In the genomic region with DNA sequence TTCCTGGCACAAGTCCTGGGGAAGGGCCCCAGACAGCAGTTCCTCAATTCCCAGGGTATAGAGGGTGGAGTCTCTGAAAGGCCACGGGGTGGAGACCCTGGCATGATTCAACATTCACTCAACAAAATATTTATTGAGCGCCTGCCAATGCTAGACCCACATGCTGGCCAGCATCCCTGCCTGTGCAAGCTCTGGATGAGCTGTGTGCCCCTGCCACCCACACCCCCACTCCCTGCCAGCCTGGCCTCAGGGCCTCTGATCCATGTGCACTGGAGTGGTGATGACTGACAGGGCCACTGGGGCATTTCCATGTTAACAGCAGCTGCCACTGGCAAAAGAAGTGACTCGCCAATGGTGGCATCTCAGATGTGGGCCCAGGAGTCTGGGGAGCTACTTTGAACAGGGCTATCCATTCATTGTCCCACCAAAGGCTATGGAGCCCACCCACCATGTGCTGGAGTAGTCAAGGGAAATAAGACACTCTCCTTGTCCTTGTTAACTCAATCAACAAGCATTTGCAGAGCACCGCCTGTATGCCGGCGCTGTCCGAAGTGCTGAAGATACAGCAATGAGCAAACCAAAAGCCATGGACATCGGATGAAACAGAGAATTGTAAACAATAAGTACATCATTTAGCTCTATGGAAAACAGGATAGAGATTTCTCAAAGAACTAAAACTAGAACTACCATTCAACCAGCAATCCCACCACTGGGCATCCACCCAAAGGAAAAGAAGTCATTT, we compare ENCODE assay signal across 18 cellular contexts. TPM values are rescaled to one million over a fixed set of nuclear protein-coding genes. Genes with fewer than 3 reads are reported as not detected.
DNase-seq lines count a peak whose midpoint lies in the region; ATAC-seq and TF ChIP-seq lines count a peak whose summit lies in the region.
"Had no signal": no experiment of that assay in that cellular context is flagged by ENCODE, and none has a peak within 500 bp of the region (broad histone marks: within the 10 kb centered on the region; RNA-seq: fewer than 3 reads in every experiment).

No MANE protein-coding gene starts in this region.

- no peak for TF ChIP-seq RAD21 in Ishikawa (IDR thresholded peaks at IDR 0.05; ENCODE audit: low read depth)

- H3K36me3 ChIP-seq in DND-41 (ENCODE audit: insufficient read depth, low read length), result no peaks in the 10 kb centered on the region
- H3K36me3 ChIP-seq: BLaER1 had no signal

- peaks cover 25% of the 10 kb centered on the region for H3K27me3 ChIP-seq in DND-41 (ENCODE audit: insufficient read depth, low read length, poor library complexity)

- ATAC-seq in DND-41 (ENCODE audit: insufficient read depth, low read depth) (no peak), HG03460 (IDR thresholded peaks at IDR 0.05; ENCODE audit: unreplicated experiment) (no peak)
- ATAC-seq: HCT116 had no signal

- POLR2A ChIA-PET in activated CD4-positive, alpha-beta memory T cell treated with anti-CD3 and anti-CD28 coated beads for 36 hours (lab: Charles Lee), result no interaction called here

- DNase-seq in DND-41 (peak; percentile 31), kidney tubule cell (ENCODE audit: low spot score) (peak; percentile 91), SHP77 (lab: John Stamatoyannopoulos, UW) (no peak)
- DNase-seq in activated CD4-positive, alpha-beta memory T cell treated with anti-CD3 and anti-CD28 coated beads for 36 hours, result peak; percentile 46
- DNase-seq in effector CD8-positive, alpha-beta T cell (lab: John Stamatoyannopoulos, UW), result no peak
- DNase-seq: KG1; NCI-H187; NCI-H510A; stimulated activated CD4-positive, alpha-beta T cell treated with anti-CD3 and anti-CD28 coated beads, Interleukin-12 subunit alpha, Interleukin-12 subunit beta, amount 100 ng/mL, for 4 hours had no signal

- no peaks in the 10 kb centered on the region for H3K79me2 ChIP-seq in DND-41 (ENCODE audit: insufficient read depth, low read length)

- intact Hi-C loops in activated CD4-positive, alpha-beta memory T cell treated with anti-CD3 and anti-CD28 coated beads for 36 hours (cut with micrococcal nuclease), result loop anchor here (10.0 kb wide), 1 partner anchor 196 kb away; no protein-coding TSS in a partner anchor

- H3K27ac ChIP-seq in DND-41 (ENCODE audit: low read length), result no peak overlapping the region
- H3K27ac ChIP-seq: BLaER1, PC-9 had no signal

- H3K4me3 ChIP-seq in DND-41 (ENCODE audit: low read depth in 1 of 2, low read length in 2 of 2), result no peak overlapping the region
- H3K4me3 ChIP-seq: BLaER1, PC-9 had no signal

- H3K9me3 Mint-ChIP-seq in activated CD4-positive, alpha-beta memory T cell treated with anti-CD3 and anti-CD28 coated beads for 36 hours, result peaks cover 8% of the 10 kb centered on the region
- H3K9me3 Mint-ChIP-seq: central memory CD8-positive, alpha-beta T cell had no signal

- H4K20me1 ChIP-seq in DND-41 (ENCODE audit: insufficient read depth, low read length), result no peaks in the 10 kb centered on the region
- H4K20me1 ChIP-seq: BLaER1 had no signal

- no peak overlapping the region for H3K9ac ChIP-seq in DND-41 (ENCODE audit: low read depth, low read length)
- H3K9ac ChIP-seq: BLaER1 had no signal

- H2AFZ ChIP-seq in DND-41 (ENCODE audit: low read depth, low read length), result no peak overlapping the region
- H2AFZ ChIP-seq: PC-9 had no signal

- H3K4me1 ChIP-seq in DND-41 (ENCODE audit: insufficient read depth, low read length), result no peaks in the 10 kb centered on the region

- no peaks in the 10 kb centered on the region for H3K9me3 ChIP-seq in DND-41 (ENCODE audit: insufficient read depth, low read length, severe bottlenecking)

- no peak overlapping the region for H3K4me3 Mint-ChIP-seq in activated CD4-positive, alpha-beta memory T cell treated with anti-CD3 and anti-CD28 coated beads for 36 hours
- H3K4me3 Mint-ChIP-seq: activated naive CD8-positive, alpha-beta T cell; central memory CD8-positive, alpha-beta T cell; stimulated activated naive CD8-positive, alpha-beta T cell treated with anti-CD3 and anti-CD28 coated beads, Interleukin-15, Interleukin-2, amounts not matched to agents 100 ng/mL and 50 ng/mL, for 24 hours had no signal

- no peaks in the 10 kb centered on the region for H3K36me3 Mint-ChIP-seq in activated CD4-positive, alpha-beta memory T cell treated with anti-CD3 and anti-CD28 coated beads for 36 hours
- H3K36me3 Mint-ChIP-seq: activated naive CD8-positive, alpha-beta T cell had no signal

- no peak overlapping the region for H3K27ac Mint-ChIP-seq in activated CD4-positive, alpha-beta memory T cell treated with anti-CD3 and anti-CD28 coated beads for 36 hours
- H3K27ac Mint-ChIP-seq: activated naive CD8-positive, alpha-beta T cell; stimulated activated naive CD8-positive, alpha-beta T cell treated with anti-CD3 and anti-CD28 coated beads, Interleukin-15, Interleukin-2, amounts not matched to agents 100 ng/mL and 50 ng/mL, for 24 hours had no signal

- TF ChIP-seq EP300 in Ishikawa (IDR thresholded peaks at IDR 0.05; ENCODE audit: borderline replicate concordance), result no peak

- CTCF ChIA-PET in activated CD4-positive, alpha-beta memory T cell treated with anti-CD3 and anti-CD28 coated beads for 36 hours (lab: Charles Lee), result interaction anchor here (1.3 kb wide), 1 partner anchor 22 kb away, joined by 3 read pairs; no protein-coding TSS in a partner anchor

- peaks cover 11% of the 10 kb centered on the region for H3K27me3 Mint-ChIP-seq in activated CD4-positive, alpha-beta memory T cell treated with anti-CD3 and anti-CD28 coated beads for 36 hours

- no peak for TF ChIP-seq CTCF in DND-41 (IDR thresholded peaks at IDR 0.05; ENCODE audit: borderline replicate concordance, extremely low read depth, low read length, poor library complexity, severe bottlenecking)

- peaks cover 5% of the 10 kb centered on the region for H3K4me1 Mint-ChIP-seq in activated CD4-positive, alpha-beta memory T cell treated with anti-CD3 and anti-CD28 coated beads for 36 hours (ENCODE audit: low read depth)

- no peak overlapping the region for H3K4me2 ChIP-seq in DND-41 (ENCODE audit: insufficient read depth, low read length)
- H3K4me2 ChIP-seq: BLaER1, PC-9 had no signal

TF ChIP-seq in Ishikawa, 13 proteins besides CTCF, POLR2A, EP300 and RAD21:
- TF ChIP-seq, protein P1, sequence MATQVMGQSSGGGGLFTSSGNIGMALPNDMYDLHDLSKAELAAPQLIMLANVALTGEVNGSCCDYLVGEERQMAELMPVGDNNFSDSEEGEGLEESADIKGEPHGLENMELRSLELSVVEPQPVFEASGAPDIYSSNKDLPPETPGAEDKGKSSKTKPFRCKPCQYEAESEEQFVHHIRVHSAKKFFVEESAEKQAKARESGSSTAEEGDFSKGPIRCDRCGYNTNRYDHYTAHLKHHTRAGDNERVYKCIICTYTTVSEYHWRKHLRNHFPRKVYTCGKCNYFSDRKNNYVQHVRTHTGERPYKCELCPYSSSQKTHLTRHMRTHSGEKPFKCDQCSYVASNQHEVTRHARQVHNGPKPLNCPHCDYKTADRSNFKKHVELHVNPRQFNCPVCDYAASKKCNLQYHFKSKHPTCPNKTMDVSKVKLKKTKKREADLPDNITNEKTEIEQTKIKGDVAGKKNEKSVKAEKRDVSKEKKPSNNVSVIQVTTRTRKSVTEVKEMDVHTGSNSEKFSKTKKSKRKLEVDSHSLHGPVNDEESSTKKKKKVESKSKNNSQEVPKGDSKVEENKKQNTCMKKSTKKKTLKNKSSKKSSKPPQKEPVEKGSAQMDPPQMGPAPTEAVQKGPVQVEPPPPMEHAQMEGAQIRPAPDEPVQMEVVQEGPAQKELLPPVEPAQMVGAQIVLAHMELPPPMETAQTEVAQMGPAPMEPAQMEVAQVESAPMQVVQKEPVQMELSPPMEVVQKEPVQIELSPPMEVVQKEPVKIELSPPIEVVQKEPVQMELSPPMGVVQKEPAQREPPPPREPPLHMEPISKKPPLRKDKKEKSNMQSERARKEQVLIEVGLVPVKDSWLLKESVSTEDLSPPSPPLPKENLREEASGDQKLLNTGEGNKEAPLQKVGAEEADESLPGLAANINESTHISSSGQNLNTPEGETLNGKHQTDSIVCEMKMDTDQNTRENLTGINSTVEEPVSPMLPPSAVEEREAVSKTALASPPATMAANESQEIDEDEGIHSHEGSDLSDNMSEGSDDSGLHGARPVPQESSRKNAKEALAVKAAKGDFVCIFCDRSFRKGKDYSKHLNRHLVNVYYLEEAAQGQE (IDR thresholded peaks at IDR 0.05; ENCODE audit: low read depth), result peak; percentile 92
- no peak for TF ChIP-seq MAX (IDR thresholded peaks at IDR 0.05)
- TF ChIP-seq, protein P2, sequence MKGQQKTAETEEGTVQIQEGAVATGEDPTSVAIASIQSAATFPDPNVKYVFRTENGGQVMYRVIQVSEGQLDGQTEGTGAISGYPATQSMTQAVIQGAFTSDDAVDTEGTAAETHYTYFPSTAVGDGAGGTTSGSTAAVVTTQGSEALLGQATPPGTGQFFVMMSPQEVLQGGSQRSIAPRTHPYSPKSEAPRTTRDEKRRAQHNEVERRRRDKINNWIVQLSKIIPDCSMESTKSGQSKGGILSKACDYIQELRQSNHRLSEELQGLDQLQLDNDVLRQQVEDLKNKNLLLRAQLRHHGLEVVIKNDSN (IDR thresholded peaks at IDR 0.05), result peak; percentile 35; the same call in 1 of the 2 replicates

RNA-seq across cellular contexts. Expression of gene PRSS22, which starts 3.0 kb away (rescaled TPM):
- total RNA-seq in activated CD4-positive, alpha-beta memory T cell treated with anti-CD3 and anti-CD28 coated beads for 36 hours, result under 1 TPM; 0.24 to 0.38 TPM
- total RNA-seq: glomerular endothelial cell had no signal

RNA-seq across cellular contexts. Expression of gene FLYWCH2, which starts 22.0 kb away (rescaled TPM):
- 10 to 100 TPM; 19.1 to 19.4 TPM for total RNA-seq in activated CD4-positive, alpha-beta memory T cell treated with anti-CD3 and anti-CD28 coated beads for 36 hours

RNA-seq across cellular contexts. Expression of gene ZG16B, which starts 30.9 kb away (rescaled TPM):
- 1 to 10 TPM; 2.6 to 3.0 TPM for total RNA-seq in activated CD4-positive, alpha-beta memory T cell treated with anti-CD3 and anti-CD28 coated beads for 36 hours

RNA-seq across cellular contexts. Expression of gene PRSS21, which starts 44.0 kb away (rescaled TPM):
- 1 to 10 TPM; 4.7 to 6.2 TPM for total RNA-seq in activated CD4-positive, alpha-beta memory T cell treated with anti-CD3 and anti-CD28 coated beads for 36 hours
- total RNA-seq: glomerular endothelial cell had no signal

RNA-seq across cellular contexts. Expression of gene FLYWCH1, which starts 50.7 kb away (rescaled TPM):
- 10 to 100 TPM; 49.2 to 52.2 TPM for total RNA-seq in activated CD4-positive, alpha-beta memory T cell treated with anti-CD3 and anti-CD28 coated beads for 36 hours

Comparison
In these comparisons a context has a peak if more than half of its experiments do, and no peak if none do; other contexts are left out.
1. DNase-seq: peak in DND-41 (single experiment), activated CD4-positive, alpha-beta memory T cell treated with anti-CD3 and anti-CD28 coated beads for 36 hours (single experiment) and kidney tubule cell (single experiment); none in SHP77 (0 of 2) and effector CD8-positive, alpha-beta T cell (single experiment).